ENCODE assay signal across 9 cellular contexts in the genomic region with DNA sequence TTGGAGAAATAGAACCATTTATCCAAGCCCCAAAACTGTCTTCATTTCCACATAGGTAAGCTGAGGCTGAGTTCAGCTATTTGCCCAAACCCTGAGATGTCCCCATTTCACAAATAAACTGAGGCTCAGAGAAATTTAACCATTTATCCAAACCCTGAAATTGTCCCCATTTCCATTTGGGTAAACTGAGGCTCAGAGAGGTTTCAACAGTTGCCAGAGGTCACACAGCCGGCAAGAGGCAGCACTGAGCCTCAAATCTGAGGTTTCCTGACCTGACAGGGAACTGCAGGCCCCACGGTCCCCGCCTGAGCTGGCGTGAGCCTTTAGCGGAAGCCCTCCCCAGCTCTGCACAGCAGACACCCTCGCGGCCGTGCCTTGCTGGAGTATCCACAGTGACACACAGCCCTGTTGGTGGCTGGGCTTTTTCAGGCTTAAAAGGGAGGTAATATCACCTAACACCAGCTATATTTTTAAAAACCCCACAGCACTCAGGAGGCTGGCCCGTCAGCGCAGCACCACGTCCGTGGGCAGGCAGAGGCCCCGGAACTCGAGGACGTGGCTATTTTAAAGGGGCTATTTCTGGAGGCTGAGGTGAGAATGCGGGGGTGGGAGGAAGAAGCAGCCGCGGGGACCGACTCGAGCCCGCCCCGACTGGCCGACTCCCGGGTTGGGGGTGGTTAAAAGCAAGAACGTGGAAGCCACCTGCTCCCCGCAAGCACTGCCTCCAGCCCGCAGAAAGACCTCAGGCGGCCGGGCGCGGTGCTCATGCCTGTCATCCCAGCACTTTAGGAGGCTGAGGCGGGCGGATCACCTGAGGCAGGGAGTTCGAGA. TPM values are rescaled to one million over a fixed set of nuclear protein-coding genes. Genes with fewer than 3 reads are reported as not detected.
DNase-seq lines count a peak whose midpoint lies in the region; ATAC-seq, FAIRE-seq and TF ChIP-seq lines count a peak whose summit lies in the region.
"Had no signal": no experiment of that assay in that cellular context is flagged by ENCODE, and none has a peak within 500 bp of the region (broad histone marks: within the 10 kb centered on the region; RNA-seq: fewer than 3 reads in every experiment).

No MANE protein-coding gene starts in this region.

- H3K4me3 ChIP-seq in GM06990 (replicated peaks; ENCODE audit: low read depth, low read length), result peak overlapping the region; percentile 17

- no peak for FAIRE-seq in frontal cortex (lab: Jason Lieb, UNC)

- no peak overlapping the region for H3K27ac ChIP-seq in RWPE1

- TF ChIP-seq CTCF in GM06990 (IDR thresholded peaks at IDR 0.05; ENCODE audit: insufficient read depth, low read length, poor library complexity, severe bottlenecking), result peak; percentile 61
- no peak for TF ChIP-seq CTCF in RWPE1 (conservative IDR thresholded peaks at IDR 0.05; ENCODE audit: low read depth)

- CTCF ChIA-PET in RWPE1 (lab: Yijun Ruan, JAX), result interaction anchor here (0.7 kb wide), 1 partner anchor 168 kb away, joined by 3 read pairs; no protein-coding TSS in a partner anchor

- H3K27me3 ChIP-seq in GM06990 (replicated peaks; ENCODE audit: control insufficient read depth, insufficient read depth, low read length), result no peaks in the 10 kb centered on the region; the same call in 1 of the 2 replicates

- no peaks in the 10 kb centered on the region for H3K36me3 ChIP-seq in GM06990 (ENCODE audit: control insufficient read depth, insufficient read depth, low read length)

- POLR2A ChIA-PET in RWPE1 (lab: Yijun Ruan, JAX; ENCODE audit: low non-redundant PET), result interaction anchor here (0.5 kb wide), 1 partner anchor 13 kb away, joined by 4 read pairs; no protein-coding TSS in a partner anchor

- peak; percentile 92 for DNase-seq in GM06990 (ENCODE audit: extremely low read depth, insufficient read length)
- DNase-seq in NCI-H2227 treated with DMSO at 0.1 percent for 48 hours (lab: John Stamatoyannopoulos, UW), result peak; percentile 13
- DNase-seq in left cardiac atrium, result no peak
- no peak for DNase-seq in NK-92 (lab: John Stamatoyannopoulos, UW; ENCODE audit: unreplicated experiment)
- no peak for DNase-seq in frontal cortex (ENCODE audit: low spot score in 2 of 2)
- no peak for DNase-seq in RWPE1 (ENCODE audit: low spot score)

- ATAC-seq in GM21529 (IDR thresholded peaks at IDR 0.05; ENCODE audit: unreplicated experiment), result peak; percentile 65
- peak; percentile 77 to 85 for ATAC-seq in left cardiac atrium
- no peak for ATAC-seq in GM18909 (IDR thresholded peaks at IDR 0.05; ENCODE audit: poor library complexity, unreplicated experiment)
- ATAC-seq: HCT116 had no signal

- intact Hi-C loops in left cardiac atrium (cut with DNase I), result no loop called here

RNA-seq across cellular contexts. Expression of gene PTPRS, which starts 18.5 kb away (rescaled TPM):
- total RNA-seq in left cardiac atrium (100 to 1,000 TPM in 1 of 2 donors, 10 to 100 TPM in 1; 95.6 to 130 TPM), frontal cortex (181 TPM)

Comparison
In these comparisons a context has a peak if more than half of its experiments do, and no peak if none do; other contexts are left out.
1. DNase-seq: peak in GM06990 (single experiment) and NCI-H2227 treated with DMSO at 0.1 percent for 48 hours (single experiment); none in left cardiac atrium (single experiment), NK-92 (single experiment), frontal cortex (0 of 2) and RWPE1 (single experiment).